Comparison of ENCODE assay signal across 20 cellular contexts in genomic region chr3:123986427-123986826, GRCh38. TPM values are rescaled to one million over a fixed set of nuclear protein-coding genes. Genes with fewer than 3 reads are reported as not detected.
DNase-seq lines count a peak whose midpoint lies in the region; ATAC-seq and TF ChIP-seq lines count a peak whose summit lies in the region.
"Had no signal": no experiment of that assay in that cellular context is flagged by ENCODE, and none has a peak within 500 bp of the region (broad histone marks: within the 10 kb centered on the region; RNA-seq: fewer than 3 reads in every experiment).

No MANE protein-coding gene starts in this region.

- no peak overlapping the region for H3K27ac ChIP-seq in gastroesophageal sphincter
- H3K27ac ChIP-seq: BLaER1 treated with 17β-estradiol and CSF1 and Interleukin-3, amounts not matched to agents 10 nM and 100 nM; GM23248; HL-60 had no signal

- TF ChIP-seq CTCF in gastroesophageal sphincter (IDR thresholded peaks at IDR 0.05): no peak

- WGBS in gastroesophageal sphincter (ENCODE audit: low coverage in 1 of 2), 2 donors: 59% methylated on average over 2 of the region's 3 CpGs; no CpG with 5 or more reads in 1 of the 2 donors

- no peak overlapping the region for H3K4me3 Mint-ChIP-seq in stimulated activated naive CD8-positive, alpha-beta T cell treated with anti-CD3 and anti-CD28 coated beads, Interleukin-15, amount 100 ng/mL, for 72 hours
- no peak overlapping the region for H3K4me3 Mint-ChIP-seq in stimulated activated memory B cell treated with anti-CD40 and anti-IgM and Interleukin-4, amounts not matched to agents 10 μg/mL and 1 μg/mL and 100 μg/mL, for 72 hours
- H3K4me3 Mint-ChIP-seq: B cell; CD8-positive, alpha-beta T cell had no signal

- no peaks in the 10 kb centered on the region for H3K36me3 ChIP-seq in gastroesophageal sphincter
- H3K36me3 ChIP-seq: BLaER1 treated with 17β-estradiol and CSF1 and Interleukin-3, amounts not matched to agents 10 nM and 100 nM had no signal

- TF ChIP-seq POLR2A in gastroesophageal sphincter (IDR thresholded peaks at IDR 0.05): no peak

- peaks cover 85% of the 10 kb centered on the region for H3K27me3 Mint-ChIP-seq in stimulated activated naive CD8-positive, alpha-beta T cell treated with anti-CD3 and anti-CD28 coated beads, Interleukin-15, amount 100 ng/mL, for 72 hours
- H3K27me3 Mint-ChIP-seq in stimulated activated memory B cell treated with anti-CD40 and anti-IgM and Interleukin-4, amounts not matched to agents 10 μg/mL and 1 μg/mL and 100 μg/mL, for 72 hours: peaks cover 65% of the 10 kb centered on the region

- no peak for TF ChIP-seq EP300 in gastroesophageal sphincter (IDR thresholded peaks at IDR 0.05)

- no peaks in the 10 kb centered on the region for H3K9me3 Mint-ChIP-seq in stimulated activated naive CD8-positive, alpha-beta T cell treated with anti-CD3 and anti-CD28 coated beads, Interleukin-15, amount 100 ng/mL, for 72 hours
- no peaks in the 10 kb centered on the region for H3K9me3 Mint-ChIP-seq in stimulated activated memory B cell treated with anti-CD40 and anti-IgM and Interleukin-4, amounts not matched to agents 10 μg/mL and 1 μg/mL and 100 μg/mL, for 72 hours
- H3K9me3 Mint-ChIP-seq: CD8-positive, alpha-beta T cell had no signal

- no peak overlapping the region for H3K27ac Mint-ChIP-seq in stimulated activated naive CD8-positive, alpha-beta T cell treated with anti-CD3 and anti-CD28 coated beads, Interleukin-15, amount 100 ng/mL, for 72 hours
- no peak overlapping the region for H3K27ac Mint-ChIP-seq in stimulated activated memory B cell treated with anti-CD40 and anti-IgM and Interleukin-4, amounts not matched to agents 10 μg/mL and 1 μg/mL and 100 μg/mL, for 72 hours
- H3K27ac Mint-ChIP-seq: B cell; CD8-positive, alpha-beta T cell had no signal

- H3K4me3 ChIP-seq in gastroesophageal sphincter: no peak overlapping the region
- H3K4me3 ChIP-seq: BLaER1 treated with 17β-estradiol and CSF1 and Interleukin-3, amounts not matched to agents 10 nM and 100 nM; GM23248; K562 had no signal

- no peaks in the 10 kb centered on the region for H3K4me1 Mint-ChIP-seq in stimulated activated naive CD8-positive, alpha-beta T cell treated with anti-CD3 and anti-CD28 coated beads, Interleukin-15, amount 100 ng/mL, for 72 hours
- H3K4me1 Mint-ChIP-seq in stimulated activated memory B cell treated with anti-CD40 and anti-IgM and Interleukin-4, amounts not matched to agents 10 μg/mL and 1 μg/mL and 100 μg/mL, for 72 hours: no peaks in the 10 kb centered on the region
- H3K4me1 Mint-ChIP-seq: B cell had no signal

- H3K36me3 Mint-ChIP-seq in stimulated activated memory B cell treated with anti-CD40 and anti-IgM and Interleukin-4, amounts not matched to agents 10 μg/mL and 1 μg/mL and 100 μg/mL, for 72 hours: no peaks in the 10 kb centered on the region
- H3K36me3 Mint-ChIP-seq: CD8-positive, alpha-beta T cell had no signal

- H3K9me3 ChIP-seq in gastroesophageal sphincter: peaks cover 0 to 7% (median 0%) of the 10 kb centered on the region in 3 donors

- H3K27me3 ChIP-seq in gastroesophageal sphincter: peaks cover 4% of the 10 kb centered on the region
- H3K27me3 ChIP-seq: BLaER1 treated with 17β-estradiol and CSF1 and Interleukin-3, amounts not matched to agents 10 nM and 100 nM had no signal

- no peak for DNase-seq in stimulated activated naive CD8-positive, alpha-beta T cell treated with anti-CD3 and anti-CD28 coated beads, Interleukin-15, amount 100 ng/mL, for 72 hours
- no peak for DNase-seq in stimulated activated naive CD8-positive, alpha-beta T cell treated with anti-CD3 and anti-CD28 coated beads, Interleukin-15, Interleukin-2, amounts not matched to agents 100 U/mL and 50 U/mL, for 24 hours
- DNase-seq in kidney tubule cell (ENCODE audit: low spot score): no peak
- DNase-seq: 8988T; Calu3; CD8-positive, alpha-beta T cell; DMS79 treated with DMSO at 0.1 percent for 48 hours; GF-D8; GM23248; H7; IMR-90 had no signal

- H3K4me1 ChIP-seq in gastroesophageal sphincter: no peaks in the 10 kb centered on the region
- H3K4me1 ChIP-seq: BLaER1 treated with 17β-estradiol and CSF1 and Interleukin-3, amounts not matched to agents 10 nM and 100 nM had no signal

- peak; percentile 42 for ATAC-seq in stimulated activated naive CD8-positive, alpha-beta T cell treated with anti-CD3 and anti-CD28 coated beads, Interleukin-15, amount 100 ng/mL, for 72 hours
- ATAC-seq in stimulated activated naive CD8-positive, alpha-beta T cell treated with anti-CD3 and anti-CD28 coated beads, Interleukin-15, Interleukin-2, amounts not matched to agents 100 U/mL and 50 U/mL, for 24 hours: no peak
- ATAC-seq in gastroesophageal sphincter (peak; percentile 34), HG02798 (IDR thresholded peaks at IDR 0.05; ENCODE audit: poor library complexity, unreplicated experiment) (no peak), GM21528 (IDR thresholded peaks at IDR 0.05; ENCODE audit: low FRiP score, unreplicated experiment) (no peak), HG02852 (IDR thresholded peaks at IDR 0.05; ENCODE audit: unreplicated experiment) (no peak)
- ATAC-seq in stimulated activated memory B cell treated with anti-CD40 and anti-IgM and Interleukin-4, amounts not matched to agents 10 μg/mL and 1 μg/mL and 100 μg/mL, for 72 hours: peak; percentile 40
- ATAC-seq: CD8-positive, alpha-beta T cell; K562 had no signal

RNA-seq across cellular contexts. Expression of gene ROPN1, which starts 5.5 kb away (rescaled TPM):
- under 1 TPM in 1 of 4 donors, not detected in 3; 0.93 TPM for total RNA-seq in gastroesophageal sphincter
- total RNA-seq: B cell; Calu3; CD8-positive, alpha-beta T cell; GM23248; H7; K562 had no signal

RNA-seq across cellular contexts. Expression of gene CCDC14, which starts 25.4 kb away (rescaled TPM):
- 10 to 100 TPM; 15.0 to 40.5 (median 21.1) TPM for total RNA-seq in gastroesophageal sphincter

RNA-seq across cellular contexts. Expression of gene KALRN, which starts 46.7 kb away (rescaled TPM):
- 10 to 100 TPM; 31.2 to 65.2 (median 63.8) TPM for total RNA-seq in gastroesophageal sphincter
- total RNA-seq: B cell had no signal

Comparison
In these comparisons a context has a peak if more than half of its experiments do, and no peak if none do; other contexts are left out.
1. ATAC-seq: peak in stimulated activated naive CD8-positive, alpha-beta T cell treated with anti-CD3 and anti-CD28 coated beads, Interleukin-15, amount 100 ng/mL, for 72 hours (single experiment), gastroesophageal sphincter (single experiment) and stimulated activated memory B cell treated with anti-CD40 and anti-IgM and Interleukin-4, amounts not matched to agents 10 μg/mL and 1 μg/mL and 100 μg/mL, for 72 hours (single experiment); none in stimulated activated naive CD8-positive, alpha-beta T cell treated with anti-CD3 and anti-CD28 coated beads, Interleukin-15, Interleukin-2, amounts not matched to agents 100 U/mL and 50 U/mL, for 24 hours (single experiment), HG02798 (single experiment), GM21528 (single experiment) and HG02852 (single experiment).